9 cellular contexts compared by ENCODE assay signal in genomic region chr5:50710838-50711237, GRCh38. TPM values are rescaled to one million over a fixed set of nuclear protein-coding genes. Genes with fewer than 3 reads are reported as not detected.
A peak's percentile ranks its signal among the peaks of the same experiment; 100 is the strongest.
DNase-seq lines count a peak whose midpoint lies in the region; ATAC-seq and TF ChIP-seq lines count a peak whose summit lies in the region.
"Had no signal": no experiment of that assay in that cellular context is flagged by ENCODE, and none has a peak within 500 bp of the region (broad histone marks: within the 10 kb centered on the region; RNA-seq: fewer than 3 reads in every experiment).

No MANE protein-coding gene starts in this region.

- no CpG with 5 or more reads among the region's 2 CpGs for WGBS in mesendoderm (ENCODE audit: extremely low coverage, insufficient coverage, low lambda C conversion rate)

- H3K4me2 ChIP-seq in mesendoderm (ENCODE audit: low read length) = no peak overlapping the region

- peak; percentile 25 for ATAC-seq in GM21528 (IDR thresholded peaks at IDR 0.05; ENCODE audit: low FRiP score, unreplicated experiment)
- no peak for ATAC-seq in lower lobe of right lung
- ATAC-seq in GM18861 (IDR thresholded peaks at IDR 0.05; ENCODE audit: unreplicated experiment) = no peak

- no peak overlapping the region for H3K9ac ChIP-seq in mesendoderm (ENCODE audit: low read length)

- H2AK5ac ChIP-seq in mesendoderm (ENCODE audit: low read length) = no peak overlapping the region

- H3K4me1 ChIP-seq in lower lobe of right lung = peaks cover 22% of the 10 kb centered on the region
- no peaks in the 10 kb centered on the region for H3K4me1 ChIP-seq in mesendoderm (ENCODE audit: control insufficient read depth, low read depth, low read length)

- H2BK120ac ChIP-seq in mesendoderm (ENCODE audit: low read depth, low read length) = no peak overlapping the region

- DNase-seq in GM12865 (ENCODE audit: low read depth) (no peak), lower lobe of right lung (no peak), mesendoderm (no peak), AG08396 (ENCODE audit: low spot score) (no peak)
- no peak for DNase-seq in stimulated activated CD4-positive, alpha-beta T cell treated with anti-CD3 and anti-CD28 coated beads, Interleukin-2, amount 100 ng/mL, for 48 hours
- DNase-seq: NCI-H2227 treated with DMSO at 0.1 percent for 48 hours had no signal

- H3K23ac ChIP-seq in mesendoderm (ENCODE audit: low read length) = no peak overlapping the region

- TF ChIP-seq CTCF in GM12865 (IDR thresholded peaks at IDR 0.05; ENCODE audit: insufficient read depth, low read depth, low read length, missing control alignments) = no peak
- no peak for TF ChIP-seq CTCF in lower lobe of right lung (IDR thresholded peaks at IDR 0.05)

- no peak overlapping the region for H4K8ac ChIP-seq in mesendoderm (ENCODE audit: low read depth, low read length)

- H3K27me3 ChIP-seq in lower lobe of right lung (ENCODE audit: low read depth) (no peaks in the 10 kb centered on the region), mesendoderm (ENCODE audit: insufficient read depth, low read length, poor library complexity) (no peaks in the 10 kb centered on the region)

- no peak overlapping the region for H3K4ac ChIP-seq in mesendoderm (ENCODE audit: low read depth, low read length)

- H3K36me3 ChIP-seq in KOPT-K1 (ENCODE audit: insufficient read depth, low read length) (no peaks in the 10 kb centered on the region), lower lobe of right lung (no peaks in the 10 kb centered on the region), mesendoderm (ENCODE audit: control insufficient read depth, insufficient read depth, low read length) (no peaks in the 10 kb centered on the region)

- intact Hi-C loops in lower lobe of right lung (cut with DNase I) = no loop called here

- H3K4me3 ChIP-seq in GM12865 (ENCODE audit: low read depth, low read length) (peak overlapping the region; percentile 30), lower lobe of right lung (peak overlapping the region; percentile 24), mesendoderm (ENCODE audit: low read length) (no peak overlapping the region)

- no peak overlapping the region for H2BK15ac ChIP-seq in mesendoderm (replicated peaks; ENCODE audit: low read depth)

- H3K79me2 ChIP-seq in mesendoderm (ENCODE audit: control insufficient read depth, insufficient read depth, low read length) = peaks cover 12% of the 10 kb centered on the region

- H3K9me3 ChIP-seq in KOPT-K1 (ENCODE audit: insufficient read depth, low read length, poor library complexity, severe bottlenecking) (no peaks in the 10 kb centered on the region), lower lobe of right lung (no peaks in the 10 kb centered on the region)

- H3K56ac ChIP-seq in mesendoderm (ENCODE audit: low read length) = no peak overlapping the region

- H2BK5ac ChIP-seq in mesendoderm (ENCODE audit: low read length) = no peak overlapping the region

- H4K5ac ChIP-seq in mesendoderm (ENCODE audit: low read length) = no peak overlapping the region

- peaks cover 4% of the 10 kb centered on the region for H3K79me1 ChIP-seq in mesendoderm (ENCODE audit: low read length)

- no peak overlapping the region for H3K18ac ChIP-seq in mesendoderm (ENCODE audit: low read length)

- peak overlapping the region; percentile 77 for H3K27ac ChIP-seq in KOPT-K1 (ENCODE audit: low read depth, low read length, poor library complexity, severe bottlenecking)
- peak overlapping the region; percentile 39 for H3K27ac ChIP-seq in lower lobe of right lung
- H3K27ac ChIP-seq in mesendoderm (ENCODE audit: low read depth, low read length) = no peak overlapping the region

RNA-seq across cellular contexts. Expression of gene PARP8, which starts 44.4 kb away (rescaled TPM):
- 54.6 TPM for total RNA-seq in lower lobe of right lung
- 33.3 TPM for polyA plus RNA-seq in mesendoderm (2013, experiment 1 of 2)
- polyA plus RNA-seq in mesendoderm (2013, experiment 2 of 2) = 33.6 TPM
